Comparison of ENCODE assay signal across 8 cellular contexts in genomic region chr11:65498042-65498726, GRCh38. TPM values are rescaled to one million over a fixed set of nuclear protein-coding genes. Genes with fewer than 3 reads are reported as not detected.
DNase-seq lines count a peak whose midpoint lies in the region; ATAC-seq, FAIRE-seq and TF ChIP-seq lines count a peak whose summit lies in the region.

No MANE protein-coding gene starts in this region.

- peaks cover 0 to 7% of the 10 kb centered on the region in 2 donors for H3K36me3 Mint-ChIP-seq in CD4-positive, alpha-beta memory T cell
- peaks cover 5% of the 10 kb centered on the region for H3K36me3 Mint-ChIP-seq in endothelial cell (ENCODE audit: low read depth, unreplicated experiment)

- peaks cover 0 to 4% (median 0%) of the 10 kb centered on the region in 8 donors for H3K9me3 Mint-ChIP-seq in CD4-positive, alpha-beta memory T cell
- no peaks in the 10 kb centered on the region for H3K9me3 Mint-ChIP-seq in endothelial cell (ENCODE audit: unreplicated experiment)

- TF ChIP-seq POLR2A in IMR-90 (IDR thresholded peaks at IDR 0.05; ENCODE audit: low read depth, low read length): no peak

- peak overlapping the region; percentile 96 to 99 for H3K4me3 ChIP-seq in CD4-positive, alpha-beta memory T cell (ENCODE audit: low read length in 2 of 2)
- H3K4me3 ChIP-seq in IMR-90 (ENCODE audit: insufficient read depth, low read depth, low read length) (peak overlapping the region; percentile 72), kidney (ENCODE audit: low read length in 2 of 2) (peak overlapping the region; percentile 91 to 93)

- peaks cover 37% of the 10 kb centered on the region for H4K20me1 ChIP-seq in IMR-90 (ENCODE audit: insufficient read depth, low read length)

- no peak for TF ChIP-seq CTCF in IMR-90 (conservative IDR thresholded peaks at IDR 0.05; ENCODE audit: low read depth, low read length)
- TF ChIP-seq CTCF in kidney (IDR thresholded peaks at IDR 0.05; ENCODE audit: borderline replicate concordance, extremely low read depth, insufficient read depth): no peak
- no peak for TF ChIP-seq CTCF in endothelial cell (IDR thresholded peaks at IDR 0.05; ENCODE audit: unreplicated experiment)

- in situ Hi-C loops in IMR-90 (cut with MboI; ENCODE audit: low sequenced_read_pairs): no loop called here

- peak overlapping the region; percentile 100 for H4K91ac ChIP-seq in IMR-90 (ENCODE audit: insufficient read depth, low read depth, low read length)

- H3K9ac ChIP-seq in IMR-90 (ENCODE audit: low read depth, low read length) (peak overlapping the region; percentile 99), kidney (ENCODE audit: low read length in 2 of 2) (peak overlapping the region; percentile 100)

- H2BK15ac ChIP-seq in IMR-90 (ENCODE audit: low read depth, low read length): peak overlapping the region; percentile 71; the same call in 2 of the 3 replicates

- peaks cover 0 to 18% of the 10 kb centered on the region in 2 experiments; a peak in 3 of 4 replicates for H3K79me1 ChIP-seq in IMR-90 (ENCODE audit: low read depth in 1 of 2, low read length in 2 of 2)

- H3K27me3 Mint-ChIP-seq in CD4-positive, alpha-beta memory T cell: peaks cover 0 to 3% of the 10 kb centered on the region in 2 donors
- peaks cover 13% of the 10 kb centered on the region for H3K27me3 Mint-ChIP-seq in endothelial cell (ENCODE audit: unreplicated experiment)

- H2BK5ac ChIP-seq in IMR-90 (ENCODE audit: low read depth, low read length, poor library complexity, severe bottlenecking): peak overlapping the region; percentile 96

- dilution Hi-C loops in IMR-90 (cut with HindIII; ENCODE audit: low sequenced_read_pairs, unreplicated experiment): no loop called here

- H2AFZ ChIP-seq in IMR-90 (replicated peaks; ENCODE audit: low read length, poor library complexity): peak overlapping the region; percentile 66

- H2AK5ac ChIP-seq in IMR-90 (ENCODE audit: low read depth, low read length): peak overlapping the region; percentile 98

- intact Hi-C loops in CD4-positive, alpha-beta memory T cell (cut with micrococcal nuclease): no loop called here
- intact Hi-C loops in IMR-90 (cut with micrococcal nuclease) (loop anchor here (2.0 kb wide), 2 partner anchors 49 to 77 kb away; no protein-coding TSS in a partner anchor), kidney (cut with DNase I) (no loop called here)

- no TSS peak for BruUV-seq in IMR-90 (replicated peaks; lab: Mats Ljungman, UMichigan)

- H3K18ac ChIP-seq in IMR-90 (ENCODE audit: low read depth, low read length): peak overlapping the region; percentile 99

- H4K8ac ChIP-seq in IMR-90 (ENCODE audit: low read depth in 2 of 2, low read length in 2 of 2): peak overlapping the region; percentile 92 to 96

- peak overlapping the region; percentile 92 for H2BK20ac ChIP-seq in IMR-90 (ENCODE audit: low read depth, low read length)

- peaks cover 16% of the 10 kb centered on the region for H3K4me1 ChIP-seq in CD4-positive, alpha-beta memory T cell (ENCODE audit: insufficient read depth, low read length)
- peaks cover 8% of the 10 kb centered on the region for H3K4me1 ChIP-seq in IMR-90 (ENCODE audit: control insufficient read depth, insufficient read depth, low read length)
- peaks cover 20 to 26% of the 10 kb centered on the region in 2 donors for H3K4me1 ChIP-seq in kidney (ENCODE audit: control insufficient read depth in 1 of 2, insufficient read depth in 1 of 2, low read depth in 1 of 2, low read length in 2 of 2)

- H3K4me2 ChIP-seq in IMR-90 (ENCODE audit: low read depth, low read length): peak overlapping the region; percentile 97

- CTCF ChIA-PET in CD4-positive, alpha-beta memory T cell (lab: Charles Lee; ENCODE audit: partially characterized antibody): interaction anchor here (0.9 to 8.5 kb wide), 11 partner anchors 10 to 131 kb away, joined by 3 to 192 read pairs (median 6); partner anchors contain the start of genes NEAT1 and SCYL1
- CTCF ChIA-PET in IMR-90 (lab: Yijun Ruan, JAX): interaction anchor here (1.2 to 2.6 kb wide), 3 partner anchors 19 to 79 kb away, joined by 6 to 12 read pairs (median 8); no protein-coding TSS in a partner anchor

- H2AK9ac ChIP-seq in IMR-90 (replicated peaks; ENCODE audit: low read depth, low read length, poor library complexity): peak overlapping the region; percentile 100

- no peaks in the 10 kb centered on the region for H3K9me1 ChIP-seq in IMR-90 (ENCODE audit: insufficient read depth, low read length)

- H3K9me3 ChIP-seq in CD4-positive, alpha-beta memory T cell (ENCODE audit: control insufficient read depth in 1 of 2, low read length in 2 of 2): no peaks in the 10 kb centered on the region
- no peaks in the 10 kb centered on the region for H3K9me3 ChIP-seq in IMR-90 (ENCODE audit: control insufficient read depth, insufficient read depth, low read length)
- no peaks in the 10 kb centered on the region for H3K9me3 ChIP-seq in kidney (ENCODE audit: control insufficient read depth in 1 of 2, low read length in 2 of 2)

- no peak for ATAC-seq in IMR-90 (ENCODE audit: low read depth)

- H3K14ac ChIP-seq in IMR-90 (replicated peaks; ENCODE audit: low read depth, low read length): peak overlapping the region; percentile 100

- peaks cover 29% of the 10 kb centered on the region for H3K36me3 ChIP-seq in CD4-positive, alpha-beta memory T cell (ENCODE audit: insufficient read depth, low read length)
- H3K36me3 ChIP-seq in IMR-90 (ENCODE audit: control insufficient read depth, insufficient read depth, low read length) (peaks cover 16% of the 10 kb centered on the region), kidney (ENCODE audit: control insufficient read depth in 1 of 2, insufficient read depth in 2 of 2, low read length in 2 of 2) (peaks cover 10 to 32% of the 10 kb centered on the region in 2 donors)

- H4K5ac ChIP-seq in IMR-90 (ENCODE audit: low read depth, low read length): peak overlapping the region; percentile 100

- no peak for TF ChIP-seq RAD21 in IMR-90 (IDR thresholded peaks at IDR 0.05; ENCODE audit: low read length)

- H3K56ac ChIP-seq in IMR-90 (ENCODE audit: extremely low read depth, insufficient read depth, low read length): peak overlapping the region; percentile 100

- no peak overlapping the region for H3K4me3 Mint-ChIP-seq in CD4-positive, alpha-beta memory T cell
- H3K4me3 Mint-ChIP-seq in endothelial cell (ENCODE audit: unreplicated experiment): no peak overlapping the region

- DNase-seq in CD4-positive, alpha-beta memory T cell: peak; percentile 72 to 82 (median 76)
- DNase-seq in IMR-90 (peak; percentile 68), SKM-1 (lab: John Stamatoyannopoulos, UW; ENCODE audit: unreplicated experiment) (peak; percentile 66), astrocyte of the hippocampus (ENCODE audit: low read depth, low spot score) (peak; percentile 74), kidney (peak; percentile 79), hepatic stellate cell (ENCODE audit: low spot score) (no peak), endothelial cell (ENCODE audit: low spot score) (no peak)
- peak; percentile 57 for DNase-seq in stimulated activated CD4-positive, alpha-beta T cell treated with anti-CD3 and anti-CD28 coated beads, Interleukin-4, amount 100 ng/mL, for 1 hour

- peak overlapping the region; percentile 97 for H3K27ac ChIP-seq in CD4-positive, alpha-beta memory T cell (ENCODE audit: low read depth, low read length)
- H3K27ac ChIP-seq in IMR-90 (ENCODE audit: insufficient read depth, low read length) (peak overlapping the region; percentile 99), kidney (ENCODE audit: low read depth in 2 of 2, low read length in 2 of 2) (peak overlapping the region; percentile 99)

- peak overlapping the region; percentile 96 for H2BK120ac ChIP-seq in IMR-90 (ENCODE audit: low read depth, low read length)

- peak overlapping the region; percentile 100 for H3K4ac ChIP-seq in IMR-90 (ENCODE audit: low read depth, low read length)

- no peak for FAIRE-seq in kidney (lab: Jason Lieb, UNC)

- peaks cover 7 to 42% (median 17%) of the 10 kb centered on the region in 4 donors for H3K4me1 Mint-ChIP-seq in CD4-positive, alpha-beta memory T cell
- peaks cover 26% of the 10 kb centered on the region for H3K4me1 Mint-ChIP-seq in endothelial cell (ENCODE audit: unreplicated experiment)

- no peak overlapping the region for H3K27ac Mint-ChIP-seq in CD4-positive, alpha-beta memory T cell
- no peak overlapping the region for H3K27ac Mint-ChIP-seq in endothelial cell (ENCODE audit: unreplicated experiment)

- H3K23ac ChIP-seq in IMR-90 (ENCODE audit: low read depth, low read length): peak overlapping the region; percentile 100

- 0% methylated on average over 11 of the region's 24 CpGs; no CpG with 5 or more reads in 1 of the 2 experiments for WGBS in IMR-90 (ENCODE audit: extremely low coverage in 2 of 2, insufficient read length in 1 of 2), 2 experiments

- no peaks in the 10 kb centered on the region for H3K27me3 ChIP-seq in CD4-positive, alpha-beta memory T cell (ENCODE audit: insufficient read depth, low read length)
- no peaks in the 10 kb centered on the region for H3K27me3 ChIP-seq in IMR-90 (ENCODE audit: control insufficient read depth, insufficient read depth, low read length)

- POLR2A ChIA-PET in CD4-positive, alpha-beta memory T cell (lab: Charles Lee; ENCODE audit: partially characterized antibody): interaction anchor here (0.6 to 27.2 kb wide), 71 partner anchors 10 to 1168 kb away, joined by 3 to 3839 read pairs (median 7); partner anchors contain the start of genes CCDC85B, CDC42BPG, CDC42EP2 and CFL1
- POLR2A ChIA-PET in IMR-90 (lab: Charles Lee; ENCODE audit: unreplicated experiment): interaction anchor here (0.5 to 14.2 kb wide), 30 partner anchors 8 to 202 kb away, joined by 3 to 494 read pairs (median 7); partner anchors contain the start of genes DPF2, FRMD8, NEAT1 and SCYL1

RNA-seq across cellular contexts. Expression of gene MALAT1, which starts 0.7 kb away (rescaled TPM):
- over 10,000 TPM; 29,058 to 29,932 TPM for total RNA-seq in CD4-positive, alpha-beta memory T cell
- 1,000 to 10,000 TPM; 2,969 to 3,488 TPM for polyA plus RNA-seq in CD4-positive, alpha-beta memory T cell
- total RNA-seq in IMR-90 (2012; rRNA removed): 3,569 and 5,244 TPM in 2 replicates
- 430 and 636 TPM in 2 replicates for polyA plus RNA-seq in IMR-90 (2012; rRNA removed)
- 4.7 and 16.7 TPM in 2 replicates for polyA plus RNA-seq in IMR-90 (2012; cell fraction: cytosol; rRNA removed)
- 481 and 5,232 TPM in 2 replicates for polyA plus RNA-seq in IMR-90 (2012; cell fraction: nucleus; rRNA removed; ENCODE audit: low replicate concordance)
- 15,262 TPM for total RNA-seq in kidney
- polyA plus RNA-seq in kidney (ENCODE audit: insufficient read depth, low read depth, low replicate concordance): 219 TPM
- total RNA-seq in endothelial cell (ENCODE audit: unreplicated experiment): 4,747 TPM

RNA-seq across cellular contexts. Expression of gene SCYL1, which starts 26.7 kb away (rescaled TPM):
- 10 to 100 TPM; 72.5 to 81.3 TPM for total RNA-seq in CD4-positive, alpha-beta memory T cell
- 10 to 100 TPM; 22.9 to 40.8 TPM for polyA plus RNA-seq in CD4-positive, alpha-beta memory T cell
- 95.8 and 96.4 TPM in 2 replicates for total RNA-seq in IMR-90 (2012; rRNA removed)
- 150 and 172 TPM in 2 replicates for polyA plus RNA-seq in IMR-90 (2012; rRNA removed)
- polyA plus RNA-seq in IMR-90 (2012; cell fraction: cytosol; rRNA removed): 166 and 172 TPM in 2 replicates
- 173 and 359 TPM in 2 replicates for polyA plus RNA-seq in IMR-90 (2012; cell fraction: nucleus; rRNA removed; ENCODE audit: low replicate concordance)
- 72.2 TPM for total RNA-seq in kidney
- polyA plus RNA-seq in kidney (ENCODE audit: insufficient read depth, low read depth, low replicate concordance): 78.9 TPM
- 99.1 TPM for total RNA-seq in endothelial cell (ENCODE audit: unreplicated experiment)

RNA-seq across cellular contexts. Expression of gene LTBP3, which starts 60.0 kb away (rescaled TPM):
- 100 to 1,000 TPM; 201 to 211 TPM for total RNA-seq in CD4-positive, alpha-beta memory T cell
- polyA plus RNA-seq in CD4-positive, alpha-beta memory T cell: 10 to 100 TPM in 1 of 2 donors, 1 to 10 TPM in 1; 9.0 to 23.6 TPM
- total RNA-seq in IMR-90 (2012; rRNA removed): 6.6 and 8.3 TPM in 2 replicates
- 145 and 216 TPM in 2 replicates for polyA plus RNA-seq in IMR-90 (2012; rRNA removed)
- 229 and 255 TPM in 2 replicates for polyA plus RNA-seq in IMR-90 (2012; cell fraction: cytosol; rRNA removed)
- polyA plus RNA-seq in IMR-90 (2012; cell fraction: nucleus; rRNA removed; ENCODE audit: low replicate concordance): 685 and 1,572 TPM in 2 replicates
- total RNA-seq in kidney: 165 TPM
- polyA plus RNA-seq in kidney (ENCODE audit: insufficient read depth, low read depth, low replicate concordance): 61.6 TPM
- 1.7 TPM for total RNA-seq in endothelial cell (ENCODE audit: unreplicated experiment)

Comparison
In these comparisons a context has a peak if more than half of its experiments do, and no peak if none do; other contexts are left out.
1. DNase-seq: peak in CD4-positive, alpha-beta memory T cell (5 of 5), IMR-90 (single experiment), SKM-1 (single experiment), astrocyte of the hippocampus (single experiment), kidney (single experiment) and stimulated activated CD4-positive, alpha-beta T cell treated with anti-CD3 and anti-CD28 coated beads, Interleukin-4, amount 100 ng/mL, for 1 hour (single experiment); none in hepatic stellate cell (single experiment) and endothelial cell (single experiment).
2. RNA of gene LTBP3, which starts 60.0 kb away (total RNA-seq): 201 to 211 TPM in CD4-positive, alpha-beta memory T cell and 165 TPM in kidney (single experiment); 6.6 to 8.3 TPM in IMR-90 and 1.7 TPM in endothelial cell (single experiment); every median in the first group is over 10 times any median in the second.
3. Peak in every context shown above with its lines, with median percentiles within 50 percentile points of each other: H3K27ac ChIP-seq and H3K4me3 ChIP-seq.